34 cellular contexts compared by ENCODE assay signal in the genomic region with DNA sequence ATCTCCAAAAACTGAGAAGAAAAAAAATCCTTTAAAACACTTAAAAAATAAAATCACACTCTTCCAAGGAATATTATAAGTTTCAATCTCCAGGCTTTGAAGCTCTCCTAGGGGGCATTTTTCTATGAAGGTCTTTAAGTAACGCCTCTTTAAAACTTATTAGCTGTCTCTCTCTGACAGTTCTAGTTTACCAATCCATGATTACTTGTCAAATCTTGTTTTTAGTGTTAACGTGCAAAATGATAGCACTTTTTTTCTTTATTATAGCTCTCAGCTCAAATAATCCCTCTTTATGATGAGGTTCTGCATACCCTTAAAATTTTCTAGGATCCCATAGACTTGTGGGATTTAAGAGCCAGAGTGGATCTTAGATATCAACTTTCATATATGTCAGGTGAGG.
"Had no signal": no experiment of that assay in that cellular context is flagged by ENCODE, and none has a peak within 500 bp of the region (broad histone marks: within the 10 kb centered on the region; RNA-seq: fewer than 3 reads in every experiment).

No MANE protein-coding gene starts in this region.

- H3K4me3 ChIP-seq: MG63 had no signal

- H3K4me2 ChIP-seq: KMS-11 had no signal

- H3K27ac ChIP-seq: KMS-11 had no signal

- DNase-seq: Karpas-422, Kasumi-1, MG63, MM.1S, MV-4-11, NCI-H1048, NCI-H1092, NCI-H1092 treated with DMSO at 0.1 percent for 48 hours, NCI-H1105, NCI-H1105 treated with DMSO at 0.1 percent for 48 hours, NCI-H1417 treated with DMSO at 0.1 percent for 48 hours, NCI-H1436, NCI-H1436 treated with DMSO at 0.1 percent for 48 hours, NCI-H146, NCI-H1694, NCI-H1694 treated with DMSO at 0.1 percent for 48 hours, NCI-H187, NCI-H187 treated with DMSO at 0.1 percent for 48 hours, NCI-H1930, NCI-H2029, NCI-H2029 treated with DMSO at 0.1 percent for 48 hours, NCI-H2081, NCI-H2081 treated with DMSO at 0.1 percent for 48 hours, NCI-H2107, NCI-H2171, NCI-H2171 treated with DMSO at 0.1 percent for 48 hours, NCI-H2227 treated with DMSO at 0.1 percent for 48 hours, NCI-H226, NCI-H345, NCI-H446, NCI-H446 treated with DMSO at 0.1 percent for 48 hours, NCI-H510A, NCI-H510A treated with DMSO at 0.1 percent for 48 hours had no signal

- H3K27me3 ChIP-seq: MG63 had no signal

- H3K36me3 ChIP-seq: MG63 had no signal

- H3K9me3 ChIP-seq: MG63 had no signal

- H3K9ac ChIP-seq: KMS-11 had no signal
